1 cellular context compared by ENCODE assay signal in the genomic region with DNA sequence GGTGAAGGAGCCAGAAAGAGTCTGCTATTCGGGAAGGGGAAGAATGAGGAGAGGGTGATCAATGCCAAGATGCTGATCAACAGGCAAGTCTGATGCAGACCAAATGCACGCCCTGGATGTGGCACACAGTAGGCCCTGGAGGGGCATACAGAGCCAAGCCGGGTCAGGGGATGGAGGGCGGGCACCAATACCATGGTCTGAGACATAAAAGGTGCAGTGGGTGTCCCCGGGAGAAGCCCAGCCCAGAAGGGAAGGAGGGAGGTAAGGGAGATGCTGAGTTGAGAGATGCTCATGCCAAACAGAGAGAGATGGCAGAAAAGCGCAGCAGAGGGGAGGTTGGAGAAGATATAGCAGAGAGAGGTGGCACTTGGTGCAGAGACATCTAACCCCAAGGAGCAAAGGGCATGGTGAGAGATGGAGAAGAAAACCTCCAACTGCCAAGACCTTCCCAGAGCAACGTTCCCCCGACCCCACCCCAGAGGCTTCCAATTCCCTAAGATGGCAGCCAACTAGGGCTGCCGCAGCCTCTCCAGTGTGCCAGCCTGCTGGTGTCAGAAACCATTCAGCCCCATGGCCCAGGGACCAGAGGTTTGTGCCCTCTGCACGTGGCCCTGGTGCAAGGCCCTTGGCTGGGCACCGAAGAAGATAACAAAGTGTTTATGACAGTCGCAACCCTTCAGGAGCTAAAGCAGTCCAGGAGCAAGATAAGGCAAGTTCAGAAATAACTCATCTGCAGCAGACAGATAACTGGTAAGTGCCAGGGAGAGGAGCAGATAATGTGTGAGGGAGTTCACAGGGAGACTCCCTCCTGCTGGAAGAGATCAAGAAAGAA.
TF ChIP-seq lines count a peak whose summit lies in the region.

No MANE protein-coding gene starts in this region.

TF ChIP-seq in K562, 482 proteins besides CTCF, POLR2A, EP300 and RAD21 (continued from another document and continues in another):
- TF ChIP-seq THAP12 (CRISPR knock-in tag; IDR thresholded peaks at IDR 0.05), result no peak
- TF ChIP-seq ZNF239 (CRISPR knock-in tag; IDR thresholded peaks at IDR 0.05), result peak; percentile 64
- no peak for TF ChIP-seq HDAC6 (IDR thresholded peaks at IDR 0.05; ENCODE audit: low read depth, low read length)
- TF ChIP-seq ZNF77 (CRISPR knock-in tag; IDR thresholded peaks at IDR 0.05), result no peak
- no peak for TF ChIP-seq ESRRB (CRISPR knock-in tag; IDR thresholded peaks at IDR 0.05; ENCODE audit: borderline replicate concordance)
- TF ChIP-seq CUX1 (CRISPR knock-in tag; IDR thresholded peaks at IDR 0.05), result no peak
- no peak for TF ChIP-seq ZNF3 (CRISPR knock-in tag; IDR thresholded peaks at IDR 0.05)
- peak; percentile 93; the same call in 1 of the 2 replicates for TF ChIP-seq GATAD2A (IDR thresholded peaks at IDR 0.05)
- TF ChIP-seq, protein P1, sequence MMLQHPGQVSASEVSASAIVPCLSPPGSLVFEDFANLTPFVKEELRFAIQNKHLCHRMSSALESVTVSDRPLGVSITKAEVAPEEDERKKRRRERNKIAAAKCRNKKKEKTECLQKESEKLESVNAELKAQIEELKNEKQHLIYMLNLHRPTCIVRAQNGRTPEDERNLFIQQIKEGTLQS (IDR thresholded peaks at IDR 0.05), result no peak; the same call in 1 of the 2 replicates
- TF ChIP-seq, protein P1 (CRISPR knock-in tag; conservative IDR thresholded peaks at IDR 0.05), result 0 out of 2 replicates have a peak, but pooled peaks have one; percentile 27
- peak; percentile 45; the same call in 1 of the 2 replicates for TF ChIP-seq ERF (CRISPR knock-in tag; IDR thresholded peaks at IDR 0.05)
- peak; percentile 93 for TF ChIP-seq PML (IDR thresholded peaks at IDR 0.05; ENCODE audit: low read length)
- TF ChIP-seq CXXC5 (CRISPR knock-in tag; IDR thresholded peaks at IDR 0.05), result peak; percentile 78
- peak; percentile 79; the same call in 1 of the 2 replicates for TF ChIP-seq TCF7 (IDR thresholded peaks at IDR 0.05; ENCODE audit: borderline replicate concordance)
- TF ChIP-seq, protein P2, sequence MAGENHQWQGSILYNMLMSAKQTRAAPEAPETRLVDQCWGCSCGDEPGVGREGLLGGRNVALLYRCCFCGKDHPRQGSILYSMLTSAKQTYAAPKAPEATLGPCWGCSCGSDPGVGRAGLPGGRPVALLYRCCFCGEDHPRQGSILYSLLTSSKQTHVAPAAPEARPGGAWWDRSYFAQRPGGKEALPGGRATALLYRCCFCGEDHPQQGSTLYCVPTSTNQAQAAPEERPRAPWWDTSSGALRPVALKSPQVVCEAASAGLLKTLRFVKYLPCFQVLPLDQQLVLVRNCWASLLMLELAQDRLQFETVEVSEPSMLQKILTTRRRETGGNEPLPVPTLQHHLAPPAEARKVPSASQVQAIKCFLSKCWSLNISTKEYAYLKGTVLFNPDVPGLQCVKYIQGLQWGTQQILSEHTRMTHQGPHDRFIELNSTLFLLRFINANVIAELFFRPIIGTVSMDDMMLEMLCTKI (IDR thresholded peaks at IDR 0.05; ENCODE audit: partially characterized antibody), result no peak
- TF ChIP-seq BACH1 (tag; IDR thresholded peaks at IDR 0.05), result no peak
- TF ChIP-seq, protein P3, sequence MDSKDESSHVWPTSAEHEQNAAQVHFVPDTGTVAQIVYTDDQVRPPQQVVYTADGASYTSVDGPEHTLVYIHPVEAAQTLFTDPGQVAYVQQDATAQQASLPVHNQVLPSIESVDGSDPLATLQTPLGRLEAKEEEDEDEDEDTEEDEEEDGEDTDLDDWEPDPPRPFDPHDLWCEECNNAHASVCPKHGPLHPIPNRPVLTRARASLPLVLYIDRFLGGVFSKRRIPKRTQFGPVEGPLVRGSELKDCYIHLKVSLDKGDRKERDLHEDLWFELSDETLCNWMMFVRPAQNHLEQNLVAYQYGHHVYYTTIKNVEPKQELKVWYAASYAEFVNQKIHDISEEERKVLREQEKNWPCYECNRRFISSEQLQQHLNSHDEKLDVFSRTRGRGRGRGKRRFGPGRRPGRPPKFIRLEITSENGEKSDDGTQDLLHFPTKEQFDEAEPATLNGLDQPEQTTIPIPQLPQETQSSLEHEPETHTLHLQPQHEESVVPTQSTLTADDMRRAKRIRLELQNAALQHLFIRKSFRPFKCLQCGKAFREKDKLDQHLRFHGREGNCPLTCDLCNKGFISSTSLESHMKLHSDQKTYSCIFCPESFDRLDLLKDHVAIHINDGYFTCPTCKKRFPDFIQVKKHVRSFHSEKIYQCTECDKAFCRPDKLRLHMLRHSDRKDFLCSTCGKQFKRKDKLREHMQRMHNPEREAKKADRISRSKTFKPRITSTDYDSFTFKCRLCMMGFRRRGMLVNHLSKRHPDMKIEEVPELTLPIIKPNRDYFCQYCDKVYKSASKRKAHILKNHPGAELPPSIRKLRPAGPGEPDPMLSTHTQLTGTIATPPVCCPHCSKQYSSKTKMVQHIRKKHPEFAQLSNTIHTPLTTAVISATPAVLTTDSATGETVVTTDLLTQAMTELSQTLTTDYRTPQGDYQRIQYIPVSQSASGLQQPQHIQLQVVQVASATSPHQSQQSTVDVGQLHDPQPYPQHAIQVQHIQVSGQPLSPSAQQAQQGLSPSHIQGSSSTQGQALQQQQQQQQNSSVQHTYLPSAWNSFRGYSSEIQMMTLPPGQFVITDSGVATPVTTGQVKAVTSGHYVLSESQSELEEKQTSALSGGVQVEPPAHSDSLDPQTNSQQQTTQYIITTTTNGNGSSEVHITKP (IDR thresholded peaks at IDR 0.05; ENCODE audit: partially characterized antibody), result peak; percentile 18
- no peak for TF ChIP-seq TRIM28 (IDR thresholded peaks at IDR 0.05)
- no peak for TF ChIP-seq RBFOX2 (IDR thresholded peaks at IDR 0.05; ENCODE audit: low read depth, low read length)
- peak; percentile 86 for TF ChIP-seq ZBTB17 (CRISPR knock-in tag; IDR thresholded peaks at IDR 0.05)
- no peak for TF ChIP-seq SAFB2 (IDR thresholded peaks at IDR 0.05; ENCODE audit: borderline replicate concordance, low read depth, low read length, severe bottlenecking)
- TF ChIP-seq MYNN (IDR thresholded peaks at IDR 0.05), result peak; percentile 96
- no peak for TF ChIP-seq MYNN (CRISPR knock-in tag; IDR thresholded peaks at IDR 0.05)
- peak; percentile 97 for TF ChIP-seq ZNF766 (CRISPR knock-in tag; conservative IDR thresholded peaks at IDR 0.05)
- no peak for TF ChIP-seq HDAC8 (tag; IDR thresholded peaks at IDR 0.05)
- TF ChIP-seq, protein P4, sequence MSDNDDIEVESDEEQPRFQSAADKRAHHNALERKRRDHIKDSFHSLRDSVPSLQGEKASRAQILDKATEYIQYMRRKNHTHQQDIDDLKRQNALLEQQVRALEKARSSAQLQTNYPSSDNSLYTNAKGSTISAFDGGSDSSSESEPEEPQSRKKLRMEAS (CRISPR knock-in tag; IDR thresholded peaks at IDR 0.05), result peak; percentile 18; the same call in 1 of the 2 replicates
- TF ChIP-seq CC2D1A (IDR thresholded peaks at IDR 0.05), result peak; percentile 87
- TF ChIP-seq, protein P5, sequence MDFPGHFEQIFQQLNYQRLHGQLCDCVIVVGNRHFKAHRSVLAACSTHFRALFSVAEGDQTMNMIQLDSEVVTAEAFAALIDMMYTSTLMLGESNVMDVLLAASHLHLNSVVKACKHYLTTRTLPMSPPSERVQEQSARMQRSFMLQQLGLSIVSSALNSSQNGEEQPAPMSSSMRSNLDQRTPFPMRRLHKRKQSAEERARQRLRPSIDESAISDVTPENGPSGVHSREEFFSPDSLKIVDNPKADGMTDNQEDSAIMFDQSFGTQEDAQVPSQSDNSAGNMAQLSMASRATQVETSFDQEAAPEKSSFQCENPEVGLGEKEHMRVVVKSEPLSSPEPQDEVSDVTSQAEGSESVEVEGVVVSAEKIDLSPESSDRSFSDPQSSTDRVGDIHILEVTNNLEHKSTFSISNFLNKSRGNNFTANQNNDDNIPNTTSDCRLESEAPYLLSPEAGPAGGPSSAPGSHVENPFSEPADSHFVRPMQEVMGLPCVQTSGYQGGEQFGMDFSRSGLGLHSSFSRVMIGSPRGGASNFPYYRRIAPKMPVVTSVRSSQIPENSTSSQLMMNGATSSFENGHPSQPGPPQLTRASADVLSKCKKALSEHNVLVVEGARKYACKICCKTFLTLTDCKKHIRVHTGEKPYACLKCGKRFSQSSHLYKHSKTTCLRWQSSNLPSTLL (IDR thresholded peaks at IDR 0.05), result no peak
- TF ChIP-seq JUND (IDR thresholded peaks at IDR 0.05; ENCODE audit: borderline replicate concordance, low read depth, low read length), result peak; percentile 77
- TF ChIP-seq JUND (tag; IDR thresholded peaks at IDR 0.05; ENCODE audit: borderline replicate concordance, low read depth, low read length), result peak; percentile 55; the same call in 2 of the 3 replicates
- TF ChIP-seq PPARD (CRISPR knock-in tag; IDR thresholded peaks at IDR 0.05), result no peak
- TF ChIP-seq TCF3 (CRISPR knock-in tag; IDR thresholded peaks at IDR 0.05), result peak; percentile 98
- TF ChIP-seq MAFG (tag; conservative IDR thresholded peaks at IDR 0.05), result no peak
- TF ChIP-seq XRCC5 (IDR thresholded peaks at IDR 0.05; ENCODE audit: low read depth, low read length), result no peak
- TF ChIP-seq ZNF696 (CRISPR knock-in tag; conservative IDR thresholded peaks at IDR 0.05), result 0 out of 2 replicates have a peak, but pooled peaks have one; percentile 19
- TF ChIP-seq, protein P6, sequence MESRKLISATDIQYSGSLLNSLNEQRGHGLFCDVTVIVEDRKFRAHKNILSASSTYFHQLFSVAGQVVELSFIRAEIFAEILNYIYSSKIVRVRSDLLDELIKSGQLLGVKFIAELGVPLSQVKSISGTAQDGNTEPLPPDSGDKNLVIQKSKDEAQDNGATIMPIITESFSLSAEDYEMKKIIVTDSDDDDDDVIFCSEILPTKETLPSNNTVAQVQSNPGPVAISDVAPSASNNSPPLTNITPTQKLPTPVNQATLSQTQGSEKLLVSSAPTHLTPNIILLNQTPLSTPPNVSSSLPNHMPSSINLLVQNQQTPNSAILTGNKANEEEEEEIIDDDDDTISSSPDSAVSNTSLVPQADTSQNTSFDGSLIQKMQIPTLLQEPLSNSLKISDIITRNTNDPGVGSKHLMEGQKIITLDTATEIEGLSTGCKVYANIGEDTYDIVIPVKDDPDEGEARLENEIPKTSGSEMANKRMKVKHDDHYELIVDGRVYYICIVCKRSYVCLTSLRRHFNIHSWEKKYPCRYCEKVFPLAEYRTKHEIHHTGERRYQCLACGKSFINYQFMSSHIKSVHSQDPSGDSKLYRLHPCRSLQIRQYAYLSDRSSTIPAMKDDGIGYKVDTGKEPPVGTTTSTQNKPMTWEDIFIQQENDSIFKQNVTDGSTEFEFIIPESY (CRISPR knock-in tag; IDR thresholded peaks at IDR 0.05), result peak; percentile 22; the same call in 1 of the 2 replicates
- TF ChIP-seq NEUROD1 (IDR thresholded peaks at IDR 0.05; ENCODE audit: borderline replicate concordance, low read depth, low read length, partially characterized antibody), result peak; percentile 67
- TF ChIP-seq TRIM24 (IDR thresholded peaks at IDR 0.05), result peak; percentile 94 to 97
- peak in 1 of 2 experiments; percentile 96; a peak in 3 of 4 replicates for TF ChIP-seq RCOR1 (IDR thresholded peaks at IDR 0.05; ENCODE audit: borderline replicate concordance in 1 of 2, low read depth in 2 of 2, low read length in 2 of 2)
- peak; percentile 86 for TF ChIP-seq STAT5A (IDR thresholded peaks at IDR 0.05; ENCODE audit: borderline replicate concordance, low read length)
- TF ChIP-seq ESRRA (IDR thresholded peaks at IDR 0.05; ENCODE audit: borderline replicate concordance, low read depth), result peak; percentile 51; the same call in 1 of the 2 replicates
